19 cellular contexts compared by ENCODE assay signal in genomic region chr11:22774716-22775115, GRCh38. TPM values are rescaled to one million over a fixed set of nuclear protein-coding genes. Genes with fewer than 3 reads are reported as not detected.
DNase-seq lines count a peak whose midpoint lies in the region; ATAC-seq and TF ChIP-seq lines count a peak whose summit lies in the region.
"Had no signal": no experiment of that assay in that cellular context is flagged by ENCODE, and none has a peak within 500 bp of the region (broad histone marks: within the 10 kb centered on the region; RNA-seq: fewer than 3 reads in every experiment).

No MANE protein-coding gene starts in this region.

- POLR2A ChIA-PET in CD4-positive, alpha-beta T cell (lab: Charles Lee) = no interaction called here

- DNase-seq in GM12865 (ENCODE audit: low read depth) = peak; percentile 32
- DNase-seq in CD4-positive, alpha-beta T cell = no peak
- DNase-seq in posterior vena cava (ENCODE audit: low spot score) = no peak
- no peak for DNase-seq in left ventricle myocardium inferior
- DNase-seq in cardiac septum (ENCODE audit: low spot score) = no peak
- DNase-seq: ACHN; activated T-cell treated with anti-CD3 and anti-CD28 coated beads, Interleukin-2, amount 50 U/mL, for 72 hours; Calu3; foreskin melanocyte; MV-4-11; NCI-H2227 treated with DMSO at 0.1 percent for 48 hours; Peyer's patch; T-helper 1 cell; uterus had no signal

- H3K27me3 Mint-ChIP-seq in CD4-positive, alpha-beta T cell = peaks cover 4% of the 10 kb centered on the region

- H3K4me3 ChIP-seq in GM12865 (ENCODE audit: low read depth, low read length) = no peak overlapping the region
- no peak overlapping the region for H3K4me3 ChIP-seq in left ventricle myocardium inferior
- H3K4me3 ChIP-seq: HAP-1, Peyer's patch, uterus had no signal

- H3K27me3 ChIP-seq in CD4-positive, alpha-beta T cell (ENCODE audit: control insufficient read depth, insufficient read depth, low read length) = no peaks in the 10 kb centered on the region
- H3K27me3 ChIP-seq in left ventricle myocardium inferior (ENCODE audit: low read depth) = no peaks in the 10 kb centered on the region
- H3K27me3 ChIP-seq: Peyer's patch, uterus had no signal

- TF ChIP-seq CTCF in GM12865 (IDR thresholded peaks at IDR 0.05; ENCODE audit: insufficient read depth, low read depth, low read length, missing control alignments) (no peak), left ventricle myocardium inferior (IDR thresholded peaks at IDR 0.05; ENCODE audit: borderline replicate concordance) (no peak)
- no peak for TF ChIP-seq CTCF in CD4-positive, alpha-beta T cell (IDR thresholded peaks at IDR 0.05)

- CTCF ChIA-PET in CD4-positive, alpha-beta T cell (lab: Charles Lee) = no interaction called here

- H3K4me1 ChIP-seq in left ventricle myocardium inferior = no peaks in the 10 kb centered on the region
- H3K4me1 ChIP-seq: HAP-1, Peyer's patch, uterus had no signal

- peak; percentile 75 for ATAC-seq in GM19043 (IDR thresholded peaks at IDR 0.05; ENCODE audit: low read depth, unreplicated experiment)
- peak; percentile 80 for ATAC-seq in GM21786 (IDR thresholded peaks at IDR 0.05; ENCODE audit: unreplicated experiment)
- peak; percentile 64 for ATAC-seq in HG03159 (IDR thresholded peaks at IDR 0.05; ENCODE audit: unreplicated experiment)
- ATAC-seq in CD4-positive, alpha-beta T cell (ENCODE audit: poor library complexity) = no peak
- ATAC-seq: activated T-cell treated with anti-CD3 and anti-CD28 coated beads, Interleukin-2, amount 50 U/mL, for 72 hours; stimulated activated effector memory CD8-positive, alpha-beta T cell treated with anti-CD3 and anti-CD28 coated beads, Interleukin-12 subunit alpha, Interleukin-12 subunit beta, amount 100 ng/mL, for 72 hours had no signal

- no peaks in the 10 kb centered on the region for H3K36me3 ChIP-seq in left ventricle myocardium inferior
- H3K36me3 ChIP-seq: HAP-1, Peyer's patch, uterus had no signal

- H3K4me1 Mint-ChIP-seq in CD4-positive, alpha-beta T cell (ENCODE audit: low read depth) = no peaks in the 10 kb centered on the region

- H3K9me3 Mint-ChIP-seq in CD4-positive, alpha-beta T cell = no peaks in the 10 kb centered on the region
- H3K9me3 Mint-ChIP-seq: activated T-cell treated with anti-CD3 and anti-CD28 coated beads, Interleukin-2, amount 50 U/mL, for 72 hours; stimulated activated effector memory CD8-positive, alpha-beta T cell treated with anti-CD3 and anti-CD28 coated beads, Interleukin-12 subunit alpha, Interleukin-12 subunit beta, amount 100 ng/mL, for 72 hours had no signal

- H3K27ac ChIP-seq in CD4-positive, alpha-beta T cell (ENCODE audit: low read depth, low read length) = no peak overlapping the region
- no peak overlapping the region for H3K27ac ChIP-seq in left ventricle myocardium inferior (replicated peaks)
- H3K27ac ChIP-seq: Peyer's patch, uterus had no signal

- no peak overlapping the region for H3K27ac Mint-ChIP-seq in CD4-positive, alpha-beta T cell
- H3K27ac Mint-ChIP-seq: activated T-cell treated with anti-CD3 and anti-CD28 coated beads, Interleukin-2, amount 50 U/mL, for 72 hours; stimulated activated effector memory CD8-positive, alpha-beta T cell treated with anti-CD3 and anti-CD28 coated beads, Interleukin-12 subunit alpha, Interleukin-12 subunit beta, amount 100 ng/mL, for 72 hours had no signal

- H3K36me3 Mint-ChIP-seq in CD4-positive, alpha-beta T cell (ENCODE audit: low read depth) = no peaks in the 10 kb centered on the region
- H3K36me3 Mint-ChIP-seq: stimulated activated effector memory CD8-positive, alpha-beta T cell treated with anti-CD3 and anti-CD28 coated beads, Interleukin-12 subunit alpha, Interleukin-12 subunit beta, amount 100 ng/mL, for 72 hours had no signal

- no peak overlapping the region for H3K4me3 Mint-ChIP-seq in CD4-positive, alpha-beta T cell
- H3K4me3 Mint-ChIP-seq: activated T-cell treated with anti-CD3 and anti-CD28 coated beads, Interleukin-2, amount 50 U/mL, for 72 hours; stimulated activated effector memory CD8-positive, alpha-beta T cell treated with anti-CD3 and anti-CD28 coated beads, Interleukin-12 subunit alpha, Interleukin-12 subunit beta, amount 100 ng/mL, for 72 hours had no signal

- H3K9me3 ChIP-seq in CD4-positive, alpha-beta T cell (ENCODE audit: control insufficient read depth, low read length) = no peaks in the 10 kb centered on the region
- H3K9me3 ChIP-seq in left ventricle myocardium inferior (replicated peaks) = no peaks in the 10 kb centered on the region
- H3K9me3 ChIP-seq: HAP-1, Peyer's patch, uterus had no signal

- intact Hi-C loops in CD4-positive, alpha-beta T cell (cut with DNase I, micrococcal nuclease) = no loop called here
- intact Hi-C loops in posterior vena cava (cut with DNase I) (no loop called here), left ventricle myocardium inferior (cut with micrococcal nuclease) (no loop called here), cardiac septum (cut with DNase I) (no loop called here)

RNA-seq across cellular contexts. Expression of gene SVIP, which starts 54.9 kb away (rescaled TPM):
- 10 to 100 TPM; 58.1 to 67.3 TPM for total RNA-seq in CD4-positive, alpha-beta T cell
- total RNA-seq in posterior vena cava (10 to 100 TPM; 12.9 to 13.5 TPM), left ventricle myocardium inferior (26.7 TPM), cardiac septum (26.0 TPM)
